In the genomic region with DNA sequence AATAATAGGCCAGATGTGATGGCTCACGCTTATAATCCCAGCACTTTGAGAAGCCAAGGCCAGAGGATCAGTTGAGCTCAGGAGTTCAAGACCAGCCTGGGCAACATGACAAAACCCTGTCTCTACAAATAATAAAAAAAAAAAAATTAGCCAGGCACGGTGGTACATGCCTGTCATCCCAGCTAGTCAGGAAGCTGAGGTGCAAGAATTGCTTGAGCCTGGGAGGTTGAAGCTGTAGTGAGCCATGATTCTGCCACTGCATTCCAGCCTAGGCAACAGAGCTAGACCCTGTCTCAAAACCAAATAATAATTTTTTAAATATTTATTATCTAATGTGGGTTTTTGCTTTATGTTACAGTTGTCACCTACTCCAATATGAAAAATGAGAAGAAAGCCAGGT, we compare ENCODE assay signal across 34 cellular contexts.
A peak's percentile ranks its signal among the peaks of the same experiment; 100 is the strongest.
DNase-seq lines count a peak whose midpoint lies in the region; ATAC-seq, FAIRE-seq and TF ChIP-seq lines count a peak whose summit lies in the region.
"Had no signal": no experiment of that assay in that cellular context is flagged by ENCODE, and none has a peak within 500 bp of the region (broad histone marks: within the 10 kb centered on the region; RNA-seq: fewer than 3 reads in every experiment).

No MANE protein-coding gene starts in this region.

- FAIRE-seq in bronchial epithelial cell (lab: Jason Lieb, UNC): no peak
- FAIRE-seq: D721Med, GM18507, HepG2 had no signal

- DNase-seq in EL (peak; percentile 67), MG63 (peak; percentile 25), bronchial epithelial cell (ENCODE audit: low read depth) (peak; percentile 62), islet precursor cell (peak; percentile 62), NCI-H2196 treated with DMSO at 0.1 percent for 48 hours (lab: John Stamatoyannopoulos, UW; ENCODE audit: unreplicated experiment) (no peak), NCI-H1105 treated with DMSO at 0.1 percent for 48 hours (lab: John Stamatoyannopoulos, UW) (no peak)
- DNase-seq: activated CD4-positive, alpha-beta T cell treated with anti-CD3 and anti-CD28 coated beads for 36 hours; activated CD8-positive, alpha-beta T cell treated with anti-CD3 and anti-CD28 coated beads, Interleukin-2, amount 10 ng/mL, durations not matched to agents 7 days and 5 days; activated naive CD4-positive, alpha-beta T cell treated with anti-CD3 and anti-CD28 coated beads, Interleukin-2, amount 10 ng/mL, durations not matched to agents 7 days and 5 days; amygdala; CD4-positive, alpha-beta memory T cell; colonic mucosa; DND-41; effector memory CD4-positive, alpha-beta T cell; gastrocnemius medialis; Karpas-422; kidney glomerular epithelial cell; midbrain; naive thymus-derived CD4-positive, alpha-beta T cell; NCI-H1694 treated with DMSO at 0.1 percent for 48 hours; NCI-H524; PC-9; SHP77 treated with DMSO at 0.1 percent for 48 hours; stimulated activated CD4-positive, alpha-beta T cell treated with anti-CD3 and anti-CD28 coated beads, Interleukin-4, amount 100 ng/mL, for 1 hour; stomach; uterus had no signal

- H3K9me3 ChIP-seq in MG63: no peaks in the 10 kb centered on the region
- H3K9me3 ChIP-seq: colonic mucosa, neutrophil, stomach, uterus had no signal

- no peak for TF ChIP-seq CTCF in bronchial epithelial cell (IDR thresholded peaks at IDR 0.05; ENCODE audit: insufficient read depth, low read length, severe bottlenecking)

- no peak for ATAC-seq in HG03432 (IDR thresholded peaks at IDR 0.05; ENCODE audit: unreplicated experiment)
- no peak for ATAC-seq in GM19351 (IDR thresholded peaks at IDR 0.05; ENCODE audit: unreplicated experiment)
- ATAC-seq: activated CD4-positive, alpha-beta T cell treated with anti-CD3 and anti-CD28 coated beads for 36 hours; activated CD8-positive, alpha-beta T cell treated with anti-CD3 and anti-CD28 coated beads, Interleukin-2, amount 10 ng/mL, durations not matched to agents 7 days and 5 days; activated T-helper 17 cell treated with anti-CD3 and anti-CD28 coated beads, Interleukin-2, amount 50 U/mL, for 72 hours; gastrocnemius medialis; HepG2; naive thymus-derived CD4-positive, alpha-beta T cell; sciatic nerve had no signal

- no peak overlapping the region for H3K4me3 ChIP-seq in MG63
- no peak overlapping the region for H3K4me3 ChIP-seq in bronchial epithelial cell (ENCODE audit: low read depth, low read length)
- H3K4me3 ChIP-seq: colonic mucosa, gastrocnemius medialis, PC-9, stomach, uterus had no signal

- no peaks in the 10 kb centered on the region for H3K27me3 ChIP-seq in MG63
- H3K27me3 ChIP-seq in bronchial epithelial cell (ENCODE audit: control insufficient read depth, insufficient read depth, low read length): no peaks in the 10 kb centered on the region
- H3K27me3 ChIP-seq: colonic mucosa, gastrocnemius medialis, neutrophil, stomach, uterus had no signal

- H3K36me3 ChIP-seq in MG63: peaks cover 2% of the 10 kb centered on the region; the same call in 1 of the 2 replicates
- H3K36me3 ChIP-seq in bronchial epithelial cell (ENCODE audit: control insufficient read depth, insufficient read depth, low read length): peaks cover 3% of the 10 kb centered on the region
- H3K36me3 ChIP-seq: colonic mucosa, gastrocnemius medialis, neutrophil, uterus had no signal

Comparison
In these comparisons a context has a peak if more than half of its experiments do, and no peak if none do; other contexts are left out.
1. DNase-seq: peak in EL (single experiment), MG63 (single experiment), bronchial epithelial cell (single experiment) and islet precursor cell (single experiment); none in NCI-H2196 treated with DMSO at 0.1 percent for 48 hours (single experiment) and NCI-H1105 treated with DMSO at 0.1 percent for 48 hours (single experiment).